ENCODE assay signal across 1 cellular context in genomic region chr15:67259375-67259774, GRCh38.
TF ChIP-seq lines count a peak whose summit lies in the region.

No MANE protein-coding gene starts in this region.

TF ChIP-seq in liver, 16 proteins besides CTCF, POLR2A, EP300 and RAD21 (continued from another document):
- TF ChIP-seq ATF3 (IDR thresholded peaks at IDR 0.05) (no peak), SP1 (IDR thresholded peaks at IDR 0.05) (peak; percentile 65)
